10 cellular contexts compared by ENCODE assay signal in genomic region chr5:37552770-37553719, GRCh38.
DNase-seq lines count a peak whose midpoint lies in the region; ATAC-seq and TF ChIP-seq lines count a peak whose summit lies in the region.
"Had no signal": no experiment of that assay in that cellular context is flagged by ENCODE, and none has a peak within 500 bp of the region (broad histone marks: within the 10 kb centered on the region; RNA-seq: fewer than 3 reads in every experiment).

No MANE protein-coding gene starts in this region.

- no peak for TF ChIP-seq POLR2A in erythroblast (IDR thresholded peaks at IDR 0.05; ENCODE audit: low read length)

- peak overlapping the region; percentile 8 for H3K27ac ChIP-seq in osteoblast (ENCODE audit: low read depth, low read length)

- DNase-seq in GDM1 (lab: John Stamatoyannopoulos, UW) (peak; percentile 92), NCI-H82 (lab: John Stamatoyannopoulos, UW) (peak; percentile 34), erythroblast (lab: John Stamatoyannopoulos, UW) (peak; percentile 51 to 79), osteoblast (ENCODE audit: insufficient read length, low spot score, missing footprints) (peak; percentile 75)
- no peak for DNase-seq in activated CD4-positive, CD25-positive, alpha-beta regulatory T cell treated with anti-CD3 and anti-CD28 coated beads, Interleukin-2, amount 50 U/mL, for 72 hours
- DNase-seq in activated CD4-positive, alpha-beta T cell treated with anti-CD3 and anti-CD28 coated beads for 4 hours, result no peak
- DNase-seq: NK-92 treated with Interleukin-12 subunit alpha and Interleukin-12 subunit beta, amount 100 ng/mL, for 24 hours; stimulated activated CD4-positive, alpha-beta T cell treated with anti-CD3 and anti-CD28 coated beads, Interleukin-1b, Interleukin-23, amount 100 ng/mL, for 48 hours had no signal

- TF ChIP-seq CTCF in osteoblast (IDR thresholded peaks at IDR 0.05; ENCODE audit: extremely low read depth, low read depth, low read length), result no peak

- no peaks in the 10 kb centered on the region for H3K36me3 ChIP-seq in osteoblast (ENCODE audit: insufficient read depth, low read length)

- peak overlapping the region; percentile 65 for H3K4me2 ChIP-seq in osteoblast (ENCODE audit: insufficient read depth, low read length)

- no peaks in the 10 kb centered on the region for H3K27me3 ChIP-seq in osteoblast (ENCODE audit: insufficient read depth, low read length)

- no peaks in the 10 kb centered on the region for H4K20me1 ChIP-seq in osteoblast (ENCODE audit: insufficient read depth, low read length)

- no peak overlapping the region for H3K4me3 ChIP-seq in osteoblast (ENCODE audit: insufficient read depth, low read length)

- H3K4me1 ChIP-seq in osteoblast (ENCODE audit: insufficient read depth, low read length), result peaks cover 12% of the 10 kb centered on the region

- no peak for ATAC-seq in HG03135 (IDR thresholded peaks at IDR 0.05; ENCODE audit: unreplicated experiment)
- ATAC-seq: activated naive CD4-positive, alpha-beta T cell treated with anti-CD3 and anti-CD28 coated beads, Interleukin-2, amount 50 U/mL, for 72 hours had no signal

- H3K79me2 ChIP-seq in osteoblast (ENCODE audit: insufficient read depth, low read length), result no peaks in the 10 kb centered on the region

- no peaks in the 10 kb centered on the region for H3K9me3 ChIP-seq in osteoblast (ENCODE audit: low read depth, low read length)

- no peak overlapping the region for H2AFZ ChIP-seq in osteoblast (ENCODE audit: low read length)

Comparison
In these comparisons a context has a peak if more than half of its experiments do, and no peak if none do; other contexts are left out.
1. DNase-seq: peak in GDM1 (single experiment), NCI-H82 (single experiment), erythroblast (2 of 2) and osteoblast (single experiment); none in activated CD4-positive, CD25-positive, alpha-beta regulatory T cell treated with anti-CD3 and anti-CD28 coated beads, Interleukin-2, amount 50 U/mL, for 72 hours (single experiment) and activated CD4-positive, alpha-beta T cell treated with anti-CD3 and anti-CD28 coated beads for 4 hours (0 of 2).